In the genomic region with DNA sequence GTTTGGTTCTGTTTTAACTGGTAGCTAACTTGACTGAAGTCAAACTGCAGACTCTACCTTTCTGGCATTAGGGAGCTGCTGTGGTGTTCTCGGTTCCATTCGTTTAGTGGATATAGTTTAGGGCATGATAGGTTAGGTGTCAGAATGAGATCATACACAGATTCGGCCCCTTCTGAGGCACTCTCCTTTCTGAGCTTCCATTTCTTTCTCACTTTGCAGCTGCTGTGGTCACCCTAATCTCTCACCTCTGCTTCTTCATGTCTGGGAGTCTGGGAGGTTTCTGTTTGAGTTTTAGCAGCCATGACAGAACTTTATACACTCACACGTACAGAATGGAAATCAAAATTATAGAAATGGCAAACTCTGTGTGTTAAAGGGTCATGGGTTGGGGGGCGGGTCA, we compare ENCODE assay signal across 15 cellular contexts.
A peak's percentile ranks its signal among the peaks of the same experiment; 100 is the strongest.
DNase-seq lines count a peak whose midpoint lies in the region; ATAC-seq, FAIRE-seq and TF ChIP-seq lines count a peak whose summit lies in the region.
"Had no signal": no experiment of that assay in that cellular context is flagged by ENCODE, and none has a peak within 500 bp of the region (broad histone marks: within the 10 kb centered on the region; RNA-seq: fewer than 3 reads in every experiment).

No MANE protein-coding gene starts in this region.

- no peaks in the 10 kb centered on the region for H3K27me3 ChIP-seq in astrocyte (ENCODE audit: insufficient read depth, low read length)
- H3K27me3 ChIP-seq: BLaER1 treated with 17β-estradiol and CSF1 and Interleukin-3, amounts not matched to agents 10 nM and 100 nM had no signal

- no peak overlapping the region for H3K27ac ChIP-seq in astrocyte (ENCODE audit: low read depth, low read length)
- H3K27ac ChIP-seq: A549; BLaER1 treated with 17β-estradiol and CSF1 and Interleukin-3, amounts not matched to agents 10 nM and 100 nM had no signal

- H3K36me3 ChIP-seq in astrocyte (ENCODE audit: insufficient read depth, low read length), result no peaks in the 10 kb centered on the region

- H3K9me3 Mint-ChIP-seq in activated T-cell treated with anti-CD3 and anti-CD28 coated beads, Interleukin-2, amount 50 U/mL, for 72 hours, result no peaks in the 10 kb centered on the region
- no peaks in the 10 kb centered on the region for H3K9me3 Mint-ChIP-seq in astrocyte (ENCODE audit: unreplicated experiment)
- H3K9me3 Mint-ChIP-seq in natural killer cell treated with Interleukin-12 subunit alpha and Interleukin-12 subunit beta and Interleukin-15 and Interleukin-18, amount 100 ng/mL, for 72 hours, result no peaks in the 10 kb centered on the region

- H3K4me3 Mint-ChIP-seq in activated T-cell treated with anti-CD3 and anti-CD28 coated beads, Interleukin-2, amount 50 U/mL, for 72 hours, result no peak overlapping the region
- no peak overlapping the region for H3K4me3 Mint-ChIP-seq in astrocyte (ENCODE audit: unreplicated experiment)
- peak overlapping the region; percentile 39 for H3K4me3 Mint-ChIP-seq in natural killer cell treated with Interleukin-12 subunit alpha and Interleukin-12 subunit beta and Interleukin-15 and Interleukin-18, amount 100 ng/mL, for 72 hours

- H3K27me3 Mint-ChIP-seq in activated T-cell treated with anti-CD3 and anti-CD28 coated beads, Interleukin-2, amount 50 U/mL, for 72 hours (ENCODE audit: low read depth), result no peaks in the 10 kb centered on the region
- H3K27me3 Mint-ChIP-seq in astrocyte (ENCODE audit: low read depth, unreplicated experiment), result no peaks in the 10 kb centered on the region
- H3K27me3 Mint-ChIP-seq in natural killer cell treated with Interleukin-12 subunit alpha and Interleukin-12 subunit beta and Interleukin-15 and Interleukin-18, amount 100 ng/mL, for 72 hours, result no peaks in the 10 kb centered on the region

- no peak for TF ChIP-seq CTCF in GM20000 (IDR thresholded peaks at IDR 0.05; ENCODE audit: extremely low read depth, missing control alignments)
- no peak for TF ChIP-seq CTCF in astrocyte (IDR thresholded peaks at IDR 0.05; ENCODE audit: insufficient read depth, low read depth, low read length)

- no peak for FAIRE-seq in astrocyte (lab: Jason Lieb, UNC)
- FAIRE-seq: A549 had no signal

- peaks cover 4 to 5% of the 10 kb centered on the region in 2 donors for H3K36me3 Mint-ChIP-seq in activated T-cell treated with anti-CD3 and anti-CD28 coated beads, Interleukin-2, amount 50 U/mL, for 72 hours (ENCODE audit: insufficient read depth in 2 of 2)
- H3K36me3 Mint-ChIP-seq in astrocyte (ENCODE audit: low read depth, unreplicated experiment), result no peaks in the 10 kb centered on the region
- H3K36me3 Mint-ChIP-seq in natural killer cell treated with Interleukin-12 subunit alpha and Interleukin-12 subunit beta and Interleukin-15 and Interleukin-18, amount 100 ng/mL, for 72 hours, result peaks cover 7% of the 10 kb centered on the region

- H3K4me1 Mint-ChIP-seq in activated T-cell treated with anti-CD3 and anti-CD28 coated beads, Interleukin-2, amount 50 U/mL, for 72 hours (ENCODE audit: low read depth), result peaks cover 10% of the 10 kb centered on the region
- H3K4me1 Mint-ChIP-seq in astrocyte (ENCODE audit: low read depth, unreplicated experiment), result peaks cover 2% of the 10 kb centered on the region
- peaks cover 14 to 23% of the 10 kb centered on the region in 2 donors for H3K4me1 Mint-ChIP-seq in natural killer cell treated with Interleukin-12 subunit alpha and Interleukin-12 subunit beta and Interleukin-15 and Interleukin-18, amount 100 ng/mL, for 72 hours (ENCODE audit: low read depth in 2 of 2)

- no peak overlapping the region for H3K4me3 ChIP-seq in astrocyte (ENCODE audit: insufficient read depth, low read depth, low read length)
- H3K4me3 ChIP-seq: A549; BLaER1 treated with 17β-estradiol and CSF1 and Interleukin-3, amounts not matched to agents 10 nM and 100 nM had no signal

- H4K20me1 ChIP-seq in astrocyte (ENCODE audit: insufficient read depth, low read length), result no peaks in the 10 kb centered on the region

- no peak overlapping the region for H2AFZ ChIP-seq in astrocyte (ENCODE audit: low read depth, low read length)

- H3K79me2 ChIP-seq in astrocyte (ENCODE audit: insufficient read depth, low read length), result no peaks in the 10 kb centered on the region

- ATAC-seq in activated T-cell treated with anti-CD3 and anti-CD28 coated beads, Interleukin-2, amount 50 U/mL, for 72 hours (replicated peaks in 1 of 2), result peak; percentile 39 to 58
- peak; percentile 89 to 98 for ATAC-seq in natural killer cell treated with Interleukin-12 subunit alpha and Interleukin-12 subunit beta and Interleukin-15 and Interleukin-18, amount 100 ng/mL, for 72 hours
- ATAC-seq: A549 had no signal

- no peak overlapping the region for H3K9ac ChIP-seq in astrocyte (ENCODE audit: low read length)
- H3K9ac ChIP-seq: BLaER1 treated with 17β-estradiol and CSF1 and Interleukin-3, amounts not matched to agents 10 nM and 100 nM had no signal

- H3K4me2 ChIP-seq in astrocyte (ENCODE audit: low read length), result no peak overlapping the region
- H3K4me2 ChIP-seq: A549; BLaER1 treated with 17β-estradiol and CSF1 and Interleukin-3, amounts not matched to agents 10 nM and 100 nM had no signal

- no peak overlapping the region for H3K27ac Mint-ChIP-seq in activated T-cell treated with anti-CD3 and anti-CD28 coated beads, Interleukin-2, amount 50 U/mL, for 72 hours
- H3K27ac Mint-ChIP-seq in astrocyte (ENCODE audit: unreplicated experiment), result peak overlapping the region; percentile 30
- H3K27ac Mint-ChIP-seq in natural killer cell treated with Interleukin-12 subunit alpha and Interleukin-12 subunit beta and Interleukin-15 and Interleukin-18, amount 100 ng/mL, for 72 hours, result peak overlapping the region; percentile 7 to 11

- no peaks in the 10 kb centered on the region for H3K4me1 ChIP-seq in astrocyte (ENCODE audit: insufficient read depth, low read length)
- H3K4me1 ChIP-seq: A549; BLaER1 treated with 17β-estradiol and CSF1 and Interleukin-3, amounts not matched to agents 10 nM and 100 nM had no signal

- H3K9me3 ChIP-seq in astrocyte (ENCODE audit: insufficient read depth, low read depth, low read length), result no peaks in the 10 kb centered on the region
- H3K9me3 ChIP-seq: A549; BLaER1 treated with 17β-estradiol and CSF1 and Interleukin-3, amounts not matched to agents 10 nM and 100 nM had no signal

- DNase-seq in activated T-cell treated with anti-CD3 and anti-CD28 coated beads, Interleukin-2, amount 50 U/mL, for 72 hours, result no peak
- DNase-seq in activated T-cell treated with anti-CD3 and anti-CD28 coated beads, Interleukin-2, amount 50 U/mL, for 48 hours, result no peak
- DNase-seq in GM20000 (ENCODE audit: low spot score) (peak; percentile 20), astrocyte (ENCODE audit: low read depth) (no peak), putamen (ENCODE audit: low spot score) (no peak), NCI-H1694 (lab: John Stamatoyannopoulos, UW) (no peak)
- no peak for DNase-seq in natural killer cell treated with Interleukin-12 subunit alpha and Interleukin-12 subunit beta and Interleukin-15 and Interleukin-18, amount 100 ng/mL, for 72 hours (ENCODE audit: low spot score)
- DNase-seq in stimulated activated naive CD4-positive, alpha-beta T cell treated with Interleukin-2 at 50 U/mL for 16 hours (lab: John Stamatoyannopoulos, UW), result no peak
- DNase-seq: GF-D8, IMR-90, NCI-H1436, NCI-H510A, NCI-H774 had no signal
